ENCODE assay signal across 19 cellular contexts in the genomic region with DNA sequence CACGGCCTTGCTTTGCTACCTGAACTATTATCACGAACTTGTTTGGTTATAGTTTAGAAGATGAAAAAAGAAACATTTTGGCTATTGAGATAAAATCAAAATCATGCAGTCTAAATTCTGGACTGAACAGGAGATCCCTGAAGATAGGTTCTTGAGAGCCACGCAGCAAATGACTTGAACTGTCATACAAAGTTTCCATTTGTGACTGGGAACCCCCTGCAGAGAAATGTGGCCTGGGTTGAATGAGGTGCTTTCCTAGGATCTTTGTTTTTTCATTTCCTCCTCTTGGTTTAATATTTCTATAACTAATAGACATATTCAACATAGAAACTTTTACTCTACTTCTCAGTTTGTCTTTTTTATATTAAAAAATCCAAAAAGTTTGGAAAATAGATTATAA.
DNase-seq lines count a peak whose midpoint lies in the region; ATAC-seq and TF ChIP-seq lines count a peak whose summit lies in the region.
"Had no signal": no experiment of that assay in that cellular context is flagged by ENCODE, and none has a peak within 500 bp of the region (broad histone marks: within the 10 kb centered on the region; RNA-seq: fewer than 3 reads in every experiment).

No MANE protein-coding gene starts in this region.

- DNase-seq in GM10248 (ENCODE audit: extremely low spot score) = peak; percentile 9
- no peak for DNase-seq in NCI-H510A (lab: John Stamatoyannopoulos, UW)
- DNase-seq in HUDEP-2 (lab: John Stamatoyannopoulos, UW; ENCODE audit: unreplicated experiment in 76 of 76) = no peak
- no peak for DNase-seq in HT-29 (ENCODE audit: low spot score)
- no peak for DNase-seq in NCI-H1092 (lab: John Stamatoyannopoulos, UW)
- DNase-seq: 8988T, activated B cell treated with CpG ODN at 0.5 μM for 24 hours, activated gamma-delta T cell, GF-D8, GOT3, hypothalamus, NCI-H187, retina, SHP77 treated with DMSO at 0.1 percent for 48 hours, stomach, T-helper 2 cell had no signal

- POLR2A ChIA-PET in GM10248 (lab: Yijun Ruan, JAX) = no interaction called here

- TF ChIP-seq CTCF in GM10248 (IDR thresholded peaks at IDR 0.05; ENCODE audit: control extremely low read depth, extremely low read depth, low read depth, missing control alignments) = no peak

- ATAC-seq in GM19025 (IDR thresholded peaks at IDR 0.05; ENCODE audit: low read depth, unreplicated experiment) (peak; percentile 51), HG02571 (IDR thresholded peaks at IDR 0.05; ENCODE audit: unreplicated experiment) (peak; percentile 63), HG03045 (IDR thresholded peaks at IDR 0.05; ENCODE audit: unreplicated experiment) (peak; percentile 51)

- CTCF ChIA-PET in GM10248 (lab: Yijun Ruan, JAX) = no interaction called here
